ENCODE assay signal across 1 cellular context in genomic region chr2:225678792-225679191, GRCh38.
TF ChIP-seq lines count a peak whose summit lies in the region.

No MANE protein-coding gene starts in this region.

TF ChIP-seq in HEK293, 187 proteins besides CTCF, POLR2A, EP300 and RAD21 (continued from another document):
- TF ChIP-seq ZNF518A (tag by site-specific recombination; conservative IDR thresholded peaks at IDR 0.05; ENCODE audit: low read depth): no peak
- no peak for TF ChIP-seq ZNF2 (tag by site-specific recombination; IDR thresholded peaks at IDR 0.05)
